Comparison of ENCODE assay signal across 1 cellular context in the genomic region with DNA sequence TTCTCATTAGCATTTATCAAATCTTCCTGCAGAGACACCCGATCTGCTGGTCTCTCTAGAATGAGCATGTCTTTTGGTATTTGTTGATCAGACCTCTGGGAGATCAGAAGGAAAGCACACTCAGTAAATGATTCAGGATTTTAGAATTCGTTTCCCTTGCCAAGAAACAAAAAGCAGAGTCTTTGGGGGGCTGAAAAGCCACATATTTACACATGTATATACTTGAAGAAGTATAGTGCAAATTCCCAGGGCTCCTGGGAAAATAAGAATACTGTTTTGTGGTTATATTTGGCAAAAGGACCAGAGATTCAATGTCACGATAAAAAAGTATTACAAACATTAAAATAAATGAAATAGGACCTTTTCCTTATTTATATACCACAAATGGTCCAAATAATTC.
TF ChIP-seq lines count a peak whose summit lies in the region.

No MANE protein-coding gene starts in this region.

TF ChIP-seq in SK-N-SH treated with all-trans-retinoic acid at 6 μM for 48 hours, 23 proteins besides CTCF, POLR2A, EP300 and RAD21 (continued from another document):
- TF ChIP-seq, protein P1, sequence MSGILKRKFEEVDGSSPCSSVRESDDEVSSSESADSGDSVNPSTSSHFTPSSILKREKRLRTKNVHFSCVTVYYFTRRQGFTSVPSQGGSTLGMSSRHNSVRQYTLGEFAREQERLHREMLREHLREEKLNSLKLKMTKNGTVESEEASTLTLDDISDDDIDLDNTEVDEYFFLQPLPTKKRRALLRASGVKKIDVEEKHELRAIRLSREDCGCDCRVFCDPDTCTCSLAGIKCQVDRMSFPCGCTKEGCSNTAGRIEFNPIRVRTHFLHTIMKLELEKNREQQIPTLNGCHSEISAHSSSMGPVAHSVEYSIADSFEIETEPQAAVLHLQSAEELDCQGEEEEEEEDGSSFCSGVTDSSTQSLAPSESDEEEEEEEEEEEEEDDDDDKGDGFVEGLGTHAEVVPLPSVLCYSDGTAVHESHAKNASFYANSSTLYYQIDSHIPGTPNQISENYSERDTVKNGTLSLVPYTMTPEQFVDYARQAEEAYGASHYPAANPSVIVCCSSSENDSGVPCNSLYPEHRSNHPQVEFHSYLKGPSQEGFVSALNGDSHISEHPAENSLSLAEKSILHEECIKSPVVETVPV (CRISPR knock-in tag; IDR thresholded peaks at IDR 0.05) = no peak
- TF ChIP-seq RARB (CRISPR knock-in tag; IDR thresholded peaks at IDR 0.05) (peak; percentile 70; the same call in 1 of the 2 replicates), GLIS3 (CRISPR knock-in tag; IDR thresholded peaks at IDR 0.05) (no peak), BACH2 (CRISPR knock-in tag; IDR thresholded peaks at IDR 0.05; ENCODE audit: borderline replicate concordance) (no peak), TCF4 (CRISPR knock-in tag; IDR thresholded peaks at IDR 0.05; ENCODE audit: borderline replicate concordance) (no peak), ESRRG (CRISPR knock-in tag; IDR thresholded peaks at IDR 0.05) (no peak), ZFP30 (CRISPR knock-in tag; IDR thresholded peaks at IDR 0.05) (no peak)
